27 cellular contexts compared by ENCODE assay signal in genomic region chr5:164253764-164254163, GRCh38.
"Had no signal": no experiment of that assay in that cellular context is flagged by ENCODE, and none has a peak within 500 bp of the region (broad histone marks: within the 10 kb centered on the region; RNA-seq: fewer than 3 reads in every experiment).

No MANE protein-coding gene starts in this region.

- ATAC-seq: naive thymus-derived CD8-positive, alpha-beta T cell; natural killer cell treated with Interleukin-12 subunit alpha and Interleukin-12 subunit beta and Interleukin-15 and Interleukin-18, amount 100 ng/mL, for 72 hours; psoas muscle; right cardiac atrium; right lobe of liver; stimulated activated effector memory CD8-positive, alpha-beta T cell treated with anti-CD3 and anti-CD28 coated beads, Interleukin-12 subunit alpha, Interleukin-12 subunit beta, amount 100 ng/mL, for 72 hours; stimulated activated naive B cell treated with anti-CD40 and anti-IgM and Interleukin-4, amounts not matched to agents 10 μg/mL and 1 μg/mL and 100 μg/mL, for 72 hours had no signal

- DNase-seq: naive thymus-derived CD8-positive, alpha-beta T cell; nephron progenitor cell; occipital lobe; ovary; posterior cingulate gyrus; psoas muscle; right cardiac atrium; right lobe of liver; sigmoid colon; small intestine; stimulated activated CD4-positive, alpha-beta T cell treated with anti-CD3 and anti-CD28 coated beads, Interleukin-15, amount 100 ng/mL, for 24 hours; stimulated activated CD4-positive, alpha-beta T cell treated with anti-CD3 and anti-CD28 coated beads, Interleukin-2, amount 100 ng/mL, for 24 hours; stimulated activated CD4-positive, alpha-beta T cell treated with anti-CD3 and anti-CD28 coated beads, Interleukin-2, amount 100 ng/mL, for 48 hours; stimulated activated CD4-positive, alpha-beta T cell treated with anti-CD3 and anti-CD28 coated beads, Interleukin-4, amount 100 ng/mL, for 24 hours; stimulated activated naive B cell treated with anti-CD40 and anti-IgM and Interleukin-4, amounts not matched to agents 10 μg/mL and 1 μg/mL and 100 μg/mL, for 72 hours; stimulated activated naive CD4-positive, alpha-beta T cell treated with Interleukin-2 at 50 U/mL for 16 hours; stomach; thyroid gland; trophoblast cell; upper lobe of left lung had no signal

- H3K9ac ChIP-seq: neural progenitor cell, parathyroid adenoma had no signal

- H3K79me2 ChIP-seq: parathyroid adenoma had no signal

- H3K4me3 ChIP-seq: neural progenitor cell, ovary, psoas muscle, right lobe of liver, sigmoid colon, stomach, thoracic aorta, thyroid gland, tibial nerve, upper lobe of left lung, vagina had no signal

- H3K9me3 ChIP-seq: ovary, psoas muscle, right lobe of liver, sigmoid colon, stomach, thoracic aorta, thyroid gland, upper lobe of left lung, vagina had no signal

- H3K4me1 ChIP-seq: neural progenitor cell, parathyroid adenoma, psoas muscle, right lobe of liver, sigmoid colon, stomach, thyroid gland, tibial nerve, upper lobe of left lung, vagina had no signal

- H3K4me2 ChIP-seq: neural progenitor cell had no signal

- H3K27ac ChIP-seq: neural progenitor cell, ovary, parathyroid adenoma, psoas muscle, right lobe of liver, sigmoid colon, stomach, thoracic aorta, thyroid gland, tibial nerve, upper lobe of left lung, vagina had no signal

- H3K27me3 ChIP-seq: neural progenitor cell, ovary, right lobe of liver, sigmoid colon, stomach, thyroid gland, tibial nerve, upper lobe of left lung, vagina had no signal

- H2AFZ ChIP-seq: neural progenitor cell, parathyroid adenoma had no signal

- H3K36me3 ChIP-seq: neural progenitor cell, ovary, right lobe of liver, sigmoid colon, stomach, thoracic aorta, thyroid gland, tibial nerve, upper lobe of left lung, vagina had no signal
